8 cellular contexts compared by ENCODE assay signal in the genomic region with DNA sequence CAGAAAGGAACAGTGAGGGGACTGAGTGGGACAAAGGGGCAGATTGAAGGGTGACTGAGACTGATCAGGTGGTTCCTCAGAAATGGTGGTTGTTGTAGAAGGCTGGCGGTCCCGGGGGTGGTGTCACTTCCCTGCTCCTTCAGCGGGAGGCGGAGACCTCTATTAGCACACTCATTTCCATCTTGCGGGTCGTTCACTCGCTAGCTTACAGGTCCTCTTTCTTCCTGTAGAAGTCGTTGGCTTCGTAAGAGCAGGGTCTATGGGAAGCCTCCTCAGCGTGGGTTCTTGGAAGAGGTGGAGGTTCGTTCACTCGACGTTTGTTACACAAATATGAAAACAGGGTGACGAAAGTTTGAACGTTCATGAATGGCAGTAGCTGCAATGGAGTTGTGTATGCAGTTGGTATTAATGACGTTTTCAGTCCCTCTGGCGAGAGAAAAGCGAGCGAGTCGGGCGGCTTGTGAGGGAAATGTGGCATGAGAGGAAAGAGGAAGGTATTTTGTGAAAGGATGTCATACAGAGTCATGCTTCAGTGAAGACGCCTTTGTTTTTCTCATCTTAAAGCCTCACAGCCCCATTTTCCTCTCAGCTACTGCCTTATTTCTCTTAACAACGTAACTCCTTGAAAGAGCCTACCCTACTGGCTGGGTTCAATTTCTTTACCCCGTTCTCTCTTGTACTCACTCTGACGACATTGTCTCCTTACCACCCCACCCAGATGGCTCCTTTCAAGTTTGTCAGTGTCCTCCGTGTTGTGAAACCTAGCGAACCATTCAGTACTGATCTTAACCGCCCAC.
A peak's percentile ranks its signal among the peaks of the same experiment; 100 is the strongest.
DNase-seq lines count a peak whose midpoint lies in the region; ATAC-seq lines count a peak whose summit lies in the region.

No MANE protein-coding gene starts in this region.

- no peaks in the 10 kb centered on the region for H3K36me3 ChIP-seq in duodenal mucosa (ENCODE audit: control insufficient read depth in 1 of 2, insufficient read depth in 2 of 2, low read length in 2 of 2)

- H3K27me3 ChIP-seq in duodenal mucosa (ENCODE audit: control insufficient read depth in 1 of 2, insufficient read depth in 2 of 2, low read length in 2 of 2): no peaks in the 10 kb centered on the region

- peaks cover 0 to 5% of the 10 kb centered on the region in 2 donors for H3K4me1 ChIP-seq in duodenal mucosa (ENCODE audit: control insufficient read depth in 1 of 2, insufficient read depth in 2 of 2, low read length in 2 of 2)

- H3K27ac ChIP-seq in duodenal mucosa (ENCODE audit: low read depth, low read length): peak overlapping the region; percentile 89

- H3K9ac ChIP-seq in duodenal mucosa (ENCODE audit: low read depth in 1 of 2, low read length in 2 of 2): peak overlapping the region; percentile 91

- H3K27ac Mint-ChIP-seq in memory B cell: peak overlapping the region; percentile 100
- H3K27ac Mint-ChIP-seq in stimulated activated memory B cell treated with anti-CD40 and anti-IgM and Interleukin-4, amounts not matched to agents 10 μg/mL and 1 μg/mL and 100 μg/mL, for 72 hours: peak overlapping the region; percentile 100

- peaks cover 3 to 4% of the 10 kb centered on the region in 2 donors for H3K9me3 ChIP-seq in duodenal mucosa (ENCODE audit: control insufficient read depth in 1 of 2, low read length in 2 of 2)

- peak overlapping the region; percentile 97 for H3K4me3 Mint-ChIP-seq in memory B cell
- peak overlapping the region; percentile 95 for H3K4me3 Mint-ChIP-seq in stimulated activated memory B cell treated with anti-CD40 and anti-IgM and Interleukin-4, amounts not matched to agents 10 μg/mL and 1 μg/mL and 100 μg/mL, for 72 hours

- peaks cover 3% of the 10 kb centered on the region for H3K9me3 Mint-ChIP-seq in memory B cell
- peaks cover 4% of the 10 kb centered on the region for H3K9me3 Mint-ChIP-seq in stimulated activated memory B cell treated with anti-CD40 and anti-IgM and Interleukin-4, amounts not matched to agents 10 μg/mL and 1 μg/mL and 100 μg/mL, for 72 hours

- ATAC-seq in HG02763 (IDR thresholded peaks at IDR 0.05; ENCODE audit: unreplicated experiment) (peak; percentile 32), memory B cell (ENCODE audit: low read depth) (peak; percentile 59)
- ATAC-seq in stimulated activated memory B cell treated with anti-CD40 and anti-IgM and Interleukin-4, amounts not matched to agents 10 μg/mL and 1 μg/mL and 100 μg/mL, for 72 hours: peak; percentile 82

- peaks cover 6% of the 10 kb centered on the region for H3K36me3 Mint-ChIP-seq in memory B cell
- peaks cover 16% of the 10 kb centered on the region for H3K36me3 Mint-ChIP-seq in stimulated activated memory B cell treated with anti-CD40 and anti-IgM and Interleukin-4, amounts not matched to agents 10 μg/mL and 1 μg/mL and 100 μg/mL, for 72 hours

- peaks cover 14% of the 10 kb centered on the region for H3K4me1 Mint-ChIP-seq in memory B cell
- H3K4me1 Mint-ChIP-seq in stimulated activated memory B cell treated with anti-CD40 and anti-IgM and Interleukin-4, amounts not matched to agents 10 μg/mL and 1 μg/mL and 100 μg/mL, for 72 hours: peaks cover 19% of the 10 kb centered on the region

- DNase-seq in NCI-H82 (lab: John Stamatoyannopoulos, UW) (peak; percentile 48), NCI-H82 treated with DMSO at 0.1 percent for 48 hours (lab: John Stamatoyannopoulos, UW; ENCODE audit: unreplicated experiment) (no peak), NCI-H2029 treated with DMSO at 0.1 percent for 48 hours (lab: John Stamatoyannopoulos, UW) (peak; percentile 12), memory B cell (ENCODE audit: low spot score in 2 of 2) (peak; percentile 68 to 82)
- DNase-seq in activated CD4-positive, alpha-beta T cell treated with anti-CD3 and anti-CD28 coated beads for 1 hour: peak; percentile 31

- H3K4me3 ChIP-seq in duodenal mucosa (ENCODE audit: low read depth in 1 of 2, low read length in 2 of 2): peak overlapping the region; percentile 78 to 90

- no peaks in the 10 kb centered on the region for H3K27me3 Mint-ChIP-seq in memory B cell
- H3K27me3 Mint-ChIP-seq in stimulated activated memory B cell treated with anti-CD40 and anti-IgM and Interleukin-4, amounts not matched to agents 10 μg/mL and 1 μg/mL and 100 μg/mL, for 72 hours: no peaks in the 10 kb centered on the region

Comparison
In these comparisons a context has a peak if more than half of its experiments do, and no peak if none do; other contexts are left out.
1. ATAC-seq: peak in every context shown above with its lines; median percentile 82 in stimulated activated memory B cell treated with anti-CD40 and anti-IgM and Interleukin-4, amounts not matched to agents 10 μg/mL and 1 μg/mL and 100 μg/mL, for 72 hours; 59 in memory B cell; 32 in HG02763.